ENCODE assay signal across 8 cellular contexts in the genomic region with DNA sequence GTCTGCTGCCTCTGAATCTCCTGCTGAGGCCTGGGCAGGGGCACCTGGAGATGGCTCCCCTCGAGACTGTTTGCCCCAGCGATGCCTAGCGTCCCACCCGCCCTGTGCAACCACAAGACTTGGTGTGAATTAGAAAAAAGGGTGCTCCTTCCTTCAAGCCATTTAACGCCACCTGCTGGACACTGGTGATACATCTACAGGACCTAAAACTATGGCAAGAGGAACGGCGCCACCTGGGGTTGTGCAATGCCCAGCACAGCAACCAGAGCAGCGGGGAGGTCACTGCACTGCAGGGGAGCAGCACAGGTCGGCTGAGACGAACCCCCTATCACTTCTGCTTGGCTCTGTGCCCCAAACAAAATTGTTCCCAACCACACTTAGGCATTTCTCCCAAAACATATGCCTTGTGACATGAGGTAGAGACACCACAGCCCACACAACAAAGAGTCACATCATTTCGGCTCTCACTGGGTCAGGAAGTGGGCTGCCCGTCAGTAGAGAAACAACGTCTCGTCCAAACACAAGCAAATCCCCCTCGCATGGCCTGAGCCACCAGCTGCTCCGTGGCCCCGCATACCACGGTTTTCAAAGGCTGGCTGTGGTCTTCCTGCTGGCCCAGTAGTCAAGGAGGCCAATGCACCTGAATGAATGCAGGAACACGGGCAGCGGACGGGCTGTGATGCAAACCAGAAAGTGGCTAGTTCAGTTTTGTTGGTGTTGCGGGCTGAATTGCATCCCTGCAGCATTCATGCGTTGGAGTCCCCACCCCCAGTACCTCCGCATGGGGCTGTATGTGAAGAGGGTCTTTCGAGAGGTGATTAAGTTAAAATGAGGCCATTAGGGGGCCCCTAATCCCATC.
DNase-seq lines count a peak whose midpoint lies in the region; ATAC-seq and TF ChIP-seq lines count a peak whose summit lies in the region.

No MANE protein-coding gene starts in this region.

- intact Hi-C loops in colonic mucosa (cut with DNase I), result loop anchor here (5.0 kb wide), 1 partner anchor 268 kb away; no protein-coding TSS in a partner anchor
- intact Hi-C loops in stomach (cut with DNase I; ENCODE audit: low total_unique reads), result no loop called here

- no peak for TF ChIP-seq POLR2A in stomach (IDR thresholded peaks at IDR 0.05)

- no peaks in the 10 kb centered on the region for H3K27me3 ChIP-seq in colonic mucosa
- no peaks in the 10 kb centered on the region for H3K27me3 ChIP-seq in stomach

- H3K4me1 ChIP-seq in colonic mucosa, result no peaks in the 10 kb centered on the region
- no peaks in the 10 kb centered on the region for H3K4me1 ChIP-seq in stomach

- TF ChIP-seq EP300 in stomach (IDR thresholded peaks at IDR 0.05), result no peak

- ATAC-seq in HG03108 (IDR thresholded peaks at IDR 0.05; ENCODE audit: unreplicated experiment), result no peak

- H3K9ac ChIP-seq in colonic mucosa (ENCODE audit: low read depth in 2 of 2, low read length in 2 of 2), result no peak overlapping the region

- no peak overlapping the region for H3K4me3 ChIP-seq in colonic mucosa
- no peak overlapping the region for H3K4me3 ChIP-seq in stomach

- 60 to 75% (median 71%) methylated on average over 17 to 25 of the region's 25 CpGs for WGBS in stomach, 5 donors

- H3K36me3 ChIP-seq in colonic mucosa (no peaks in the 10 kb centered on the region), stomach (no peaks in the 10 kb centered on the region)

- H3K27ac ChIP-seq in colonic mucosa (no peak overlapping the region), stomach (no peak overlapping the region)

- no peaks in the 10 kb centered on the region for H3K9me3 ChIP-seq in colonic mucosa
- H3K9me3 ChIP-seq in stomach, result peaks cover 0 to 5% (median 0%) of the 10 kb centered on the region in 4 donors

- DNase-seq in activated T-cell treated with anti-CD3 and anti-CD28 coated beads for 24 hours (ENCODE audit: low read depth) (peak; percentile 43), NCI-H1417 treated with DMSO at 0.1 percent for 48 hours (lab: John Stamatoyannopoulos, UW) (peak; percentile 75), SKM-1 treated with dmso at 0.1 percent for 144 hours (lab: John Stamatoyannopoulos, UW; ENCODE audit: unreplicated experiment) (peak; percentile 53), colonic mucosa (peak; percentile 81), medulla oblongata (ENCODE audit: extremely low spot score) (peak; percentile 76), stomach (peak; percentile 60)
- DNase-seq in activated T-cell treated with anti-CD3 and anti-CD28 coated beads, Interleukin-2, amount 50 U/mL, for 1 hour, result no peak

- TF ChIP-seq CTCF in colonic mucosa (IDR thresholded peaks at IDR 0.05) (peak; percentile 43), stomach (IDR thresholded peaks at IDR 0.05) (peak in 4 of 7 experiments; percentile 27 to 47 (median 38))
